In genomic region chr20:37178839-37179670, GRCh38 we compare ENCODE assay signal across 1 cellular context.
TF ChIP-seq lines count a peak whose summit lies in the region.

TSS of gene MROH8 (minus strand) at chr20:37179548.
TSS of gene RPN2 (plus strand) at chr20:37179330. CDS start at chr20:37179357, 27 bp downstream.

TF ChIP-seq in HepG2, 621 proteins besides CTCF, POLR2A, EP300 and RAD21 (continued from another document and continues in another):
- TF ChIP-seq KMT2B (CRISPR knock-in tag; IDR thresholded peaks at IDR 0.05): peak; percentile 95
- TF ChIP-seq ZNF318 (CRISPR knock-in tag; IDR thresholded peaks at IDR 0.05): no peak; the same call in 1 of the 2 replicates
- no peak for TF ChIP-seq CAMTA2 (CRISPR knock-in tag; IDR thresholded peaks at IDR 0.05; ENCODE audit: borderline replicate concordance)
- peak; percentile 58; the same call in 1 of the 2 replicates for TF ChIP-seq ZNF34 (CRISPR knock-in tag; IDR thresholded peaks at IDR 0.05; ENCODE audit: borderline replicate concordance)
- TF ChIP-seq, protein P1, sequence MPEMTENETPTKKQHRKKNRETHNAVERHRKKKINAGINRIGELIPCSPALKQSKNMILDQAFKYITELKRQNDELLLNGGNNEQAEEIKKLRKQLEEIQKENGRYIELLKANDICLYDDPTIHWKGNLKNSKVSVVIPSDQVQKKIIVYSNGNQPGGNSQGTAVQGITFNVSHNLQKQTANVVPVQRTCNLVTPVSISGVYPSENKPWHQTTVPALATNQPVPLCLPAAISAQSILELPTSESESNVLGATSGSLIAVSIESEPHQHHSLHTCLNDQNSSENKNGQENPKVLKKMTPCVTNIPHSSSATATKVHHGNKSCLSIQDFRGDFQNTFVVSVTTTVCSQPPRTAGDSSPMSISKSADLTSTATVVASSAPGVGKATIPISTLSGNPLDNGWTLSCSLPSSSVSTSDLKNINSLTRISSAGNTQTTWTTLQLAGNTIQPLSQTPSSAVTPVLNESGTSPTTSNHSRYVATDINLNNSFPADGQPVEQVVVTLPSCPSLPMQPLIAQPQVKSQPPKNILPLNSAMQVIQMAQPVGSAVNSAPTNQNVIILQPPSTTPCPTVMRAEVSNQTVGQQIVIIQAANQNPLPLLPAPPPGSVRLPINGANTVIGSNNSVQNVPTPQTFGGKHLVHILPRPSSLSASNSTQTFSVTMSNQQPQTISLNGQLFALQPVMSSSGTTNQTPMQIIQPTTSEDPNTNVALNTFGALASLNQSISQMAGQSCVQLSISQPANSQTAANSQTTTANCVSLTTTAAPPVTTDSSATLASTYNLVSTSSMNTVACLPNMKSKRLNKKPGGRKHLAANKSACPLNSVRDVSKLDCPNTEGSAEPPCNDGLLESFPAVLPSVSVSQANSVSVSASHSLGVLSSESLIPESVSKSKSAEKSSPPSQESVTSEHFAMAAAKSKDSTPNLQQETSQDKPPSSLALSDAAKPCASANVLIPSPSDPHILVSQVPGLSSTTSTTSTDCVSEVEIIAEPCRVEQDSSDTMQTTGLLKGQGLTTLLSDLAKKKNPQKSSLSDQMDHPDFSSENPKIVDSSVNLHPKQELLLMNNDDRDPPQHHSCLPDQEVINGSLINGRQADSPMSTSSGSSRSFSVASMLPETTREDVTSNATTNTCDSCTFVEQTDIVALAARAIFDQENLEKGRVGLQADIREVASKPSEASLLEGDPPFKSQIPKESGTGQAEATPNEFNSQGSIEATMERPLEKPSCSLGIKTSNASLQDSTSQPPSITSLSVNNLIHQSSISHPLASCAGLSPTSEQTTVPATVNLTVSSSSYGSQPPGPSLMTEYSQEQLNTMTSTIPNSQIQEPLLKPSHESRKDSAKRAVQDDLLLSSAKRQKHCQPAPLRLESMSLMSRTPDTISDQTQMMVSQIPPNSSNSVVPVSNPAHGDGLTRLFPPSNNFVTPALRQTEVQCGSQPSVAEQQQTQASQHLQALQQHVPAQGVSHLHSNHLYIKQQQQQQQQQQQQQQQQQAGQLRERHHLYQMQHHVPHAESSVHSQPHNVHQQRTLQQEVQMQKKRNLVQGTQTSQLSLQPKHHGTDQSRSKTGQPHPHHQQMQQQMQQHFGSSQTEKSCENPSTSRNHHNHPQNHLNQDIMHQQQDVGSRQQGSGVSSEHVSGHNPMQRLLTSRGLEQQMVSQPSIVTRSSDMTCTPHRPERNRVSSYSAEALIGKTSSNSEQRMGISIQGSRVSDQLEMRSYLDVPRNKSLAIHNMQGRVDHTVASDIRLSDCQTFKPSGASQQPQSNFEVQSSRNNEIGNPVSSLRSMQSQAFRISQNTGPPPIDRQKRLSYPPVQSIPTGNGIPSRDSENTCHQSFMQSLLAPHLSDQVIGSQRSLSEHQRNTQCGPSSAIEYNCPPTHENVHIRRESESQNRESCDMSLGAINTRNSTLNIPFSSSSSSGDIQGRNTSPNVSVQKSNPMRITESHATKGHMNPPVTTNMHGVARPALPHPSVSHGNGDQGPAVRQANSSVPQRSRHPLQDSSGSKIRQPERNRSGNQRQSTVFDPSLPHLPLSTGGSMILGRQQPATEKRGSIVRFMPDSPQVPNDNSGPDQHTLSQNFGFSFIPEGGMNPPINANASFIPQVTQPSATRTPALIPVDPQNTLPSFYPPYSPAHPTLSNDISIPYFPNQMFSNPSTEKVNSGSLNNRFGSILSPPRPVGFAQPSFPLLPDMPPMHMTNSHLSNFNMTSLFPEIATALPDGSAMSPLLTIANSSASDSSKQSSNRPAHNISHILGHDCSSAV (CRISPR knock-in tag; IDR thresholded peaks at IDR 0.05; ENCODE audit: borderline replicate concordance): 0 out of 2 replicates have a peak, but pooled peaks have one; percentile 58
- TF ChIP-seq, protein P2, sequence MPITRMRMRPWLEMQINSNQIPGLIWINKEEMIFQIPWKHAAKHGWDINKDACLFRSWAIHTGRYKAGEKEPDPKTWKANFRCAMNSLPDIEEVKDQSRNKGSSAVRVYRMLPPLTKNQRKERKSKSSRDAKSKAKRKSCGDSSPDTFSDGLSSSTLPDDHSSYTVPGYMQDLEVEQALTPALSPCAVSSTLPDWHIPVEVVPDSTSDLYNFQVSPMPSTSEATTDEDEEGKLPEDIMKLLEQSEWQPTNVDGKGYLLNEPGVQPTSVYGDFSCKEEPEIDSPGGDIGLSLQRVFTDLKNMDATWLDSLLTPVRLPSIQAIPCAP (CRISPR knock-in tag; IDR thresholded peaks at IDR 0.05; ENCODE audit: low read depth): no peak
- TF ChIP-seq MYC (CRISPR knock-in tag; IDR thresholded peaks at IDR 0.05; ENCODE audit: borderline replicate concordance): peak; percentile 90
- TF ChIP-seq ZNF788 (CRISPR knock-in tag; IDR thresholded peaks at IDR 0.05; ENCODE audit: borderline replicate concordance): peak; percentile 94
- 0 out of 2 replicates have a peak, but pooled peaks have one; percentile 89 for TF ChIP-seq ZNF703 (CRISPR knock-in tag; IDR thresholded peaks at IDR 0.05; ENCODE audit: borderline replicate concordance)
- TF ChIP-seq SMARCC2 (IDR thresholded peaks at IDR 0.05): no peak
- TF ChIP-seq BCL6 (CRISPR knock-in tag; IDR thresholded peaks at IDR 0.05): peak; percentile 38; the same call in 1 of the 2 replicates
- TF ChIP-seq ZBTB21 (CRISPR knock-in tag; IDR thresholded peaks at IDR 0.05): peak; percentile 51; the same call in 1 of the 2 replicates
- no peak; the same call in 1 of the 2 replicates for TF ChIP-seq SMAD9 (CRISPR knock-in tag; IDR thresholded peaks at IDR 0.05)
- TF ChIP-seq MTERF4 (CRISPR knock-in tag; IDR thresholded peaks at IDR 0.05): no peak; the same call in 1 of the 2 replicates
- no peak for TF ChIP-seq ZNF652 (CRISPR knock-in tag; IDR thresholded peaks at IDR 0.05; ENCODE audit: borderline replicate concordance, low read depth)
- TF ChIP-seq MZF1 (CRISPR knock-in tag; IDR thresholded peaks at IDR 0.05; ENCODE audit: borderline replicate concordance): 0 out of 2 replicates have a peak, but pooled peaks have one; percentile 35
- peak; percentile 89 for TF ChIP-seq FOXK1 (CRISPR knock-in tag; IDR thresholded peaks at IDR 0.05; ENCODE audit: borderline replicate concordance, low read depth)
- no peak for TF ChIP-seq TERF1 (CRISPR knock-in tag; IDR thresholded peaks at IDR 0.05)
- peak; percentile 43; the same call in 1 of the 2 replicates for TF ChIP-seq CEBPG (CRISPR knock-in tag; IDR thresholded peaks at IDR 0.05)
- peak; percentile 47; the same call in 1 of the 2 replicates for TF ChIP-seq ATF3 (CRISPR knock-in tag; IDR thresholded peaks at IDR 0.05)
- TF ChIP-seq ZNF3 (CRISPR knock-in tag; IDR thresholded peaks at IDR 0.05): 0 out of 2 replicates have a peak, but pooled peaks have one; percentile 19
- 0 out of 2 replicates have a peak, but pooled peaks have one; percentile 15 for TF ChIP-seq ZFP37 (CRISPR knock-in tag; IDR thresholded peaks at IDR 0.05; ENCODE audit: borderline replicate concordance)
- no peak for TF ChIP-seq KAT2B (IDR thresholded peaks at IDR 0.05; ENCODE audit: borderline replicate concordance, low read depth, low read length)
- TF ChIP-seq NFATC3 (CRISPR knock-in tag; IDR thresholded peaks at IDR 0.05): no peak
- peak; percentile 91 for TF ChIP-seq ZNF816 (CRISPR knock-in tag; IDR thresholded peaks at IDR 0.05; ENCODE audit: borderline replicate concordance)
- TF ChIP-seq RFXAP (CRISPR knock-in tag; IDR thresholded peaks at IDR 0.05; ENCODE audit: borderline replicate concordance): peak; percentile 91
- TF ChIP-seq PPARG (CRISPR knock-in tag; conservative IDR thresholded peaks at IDR 0.05): peak; percentile 51; the same call in 1 of the 2 replicates
- peak; percentile 42; the same call in 1 of the 2 replicates for TF ChIP-seq ZMAT3 (CRISPR knock-in tag; conservative IDR thresholded peaks at IDR 0.05)
- TF ChIP-seq PBX2 (CRISPR knock-in tag; IDR thresholded peaks at IDR 0.05): peak; percentile 99
- peak; percentile 91; the same call in 1 of the 2 replicates for TF ChIP-seq NAIF1 (CRISPR knock-in tag; IDR thresholded peaks at IDR 0.05; ENCODE audit: borderline replicate concordance)
- peak; percentile 32; the same call in 1 of the 2 replicates for TF ChIP-seq HNF4G (IDR thresholded peaks at IDR 0.05; ENCODE audit: borderline replicate concordance, low read depth, low read length)
- peak; percentile 44; the same call in 1 of the 2 replicates for TF ChIP-seq HNF4G (CRISPR knock-in tag; IDR thresholded peaks at IDR 0.05; ENCODE audit: borderline replicate concordance, low read depth)
- peak; percentile 87 for TF ChIP-seq CREM (IDR thresholded peaks at IDR 0.05)
- TF ChIP-seq CREM (CRISPR knock-in tag; IDR thresholded peaks at IDR 0.05): 0 out of 2 replicates have a peak, but pooled peaks have one; percentile 9
